In the genomic region with DNA sequence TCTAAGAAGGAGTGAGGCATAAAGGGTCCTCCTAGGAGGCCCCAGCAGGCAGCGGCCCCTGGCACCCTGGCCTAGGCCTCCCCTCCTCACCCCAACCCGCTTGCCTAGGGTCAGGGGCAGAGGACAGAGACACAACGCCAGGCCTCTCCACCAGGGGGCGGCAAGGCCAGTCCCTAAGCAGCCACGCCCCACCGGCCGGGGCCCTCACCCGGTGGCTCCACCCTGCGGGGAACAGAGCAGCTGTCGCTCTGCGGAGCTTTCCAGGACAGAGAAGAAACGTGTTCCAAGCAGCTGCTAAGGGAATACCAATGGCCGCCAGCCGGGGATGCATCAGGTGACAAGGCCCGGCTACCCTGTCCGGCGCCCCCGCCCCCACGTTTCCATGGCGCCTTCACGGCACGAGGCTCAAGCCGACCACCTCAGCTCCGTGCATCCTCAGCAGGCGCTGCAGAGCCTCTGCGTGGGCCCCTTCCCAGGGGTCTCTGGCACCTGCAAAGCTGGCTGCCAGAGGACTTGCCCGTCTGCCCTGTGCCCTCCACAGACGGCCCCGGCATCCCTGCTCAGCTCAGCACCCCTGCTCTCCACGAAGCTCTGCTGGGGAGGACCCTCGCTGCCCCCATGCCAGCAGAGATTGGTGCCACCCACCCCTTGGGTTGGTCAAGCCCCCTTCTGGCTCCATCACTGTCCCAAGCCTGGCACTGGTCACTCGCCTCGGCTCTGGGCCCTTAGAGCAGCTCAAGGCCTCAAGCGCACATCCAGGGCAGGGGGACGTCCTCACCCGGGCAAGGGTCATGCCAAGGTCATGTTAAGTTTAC, we compare ENCODE assay signal across 8 cellular contexts. TPM values are rescaled to one million over a fixed set of nuclear protein-coding genes. Genes with fewer than 3 reads are reported as not detected.
A peak's percentile ranks its signal among the peaks of the same experiment; 100 is the strongest.
DNase-seq lines count a peak whose midpoint lies in the region; ATAC-seq and TF ChIP-seq lines count a peak whose summit lies in the region.

No MANE protein-coding gene starts in this region.

- H3K27ac ChIP-seq in rectal smooth muscle tissue (ENCODE audit: low read depth, low read length), result no peak overlapping the region

- BruUV-seq in Caco-2 (replicated peaks; lab: Mats Ljungman, UMichigan), result no TSS peak

- H3K27me3 Mint-ChIP-seq in Caco-2 (ENCODE audit: insufficient read depth, unreplicated experiment) (no peaks in the 10 kb centered on the region), T-helper 17 cell (no peaks in the 10 kb centered on the region)

- H3K27me3 ChIP-seq in Caco-2 (replicated peaks; ENCODE audit: control insufficient read depth, insufficient read depth, low read length) (no peaks in the 10 kb centered on the region), rectal smooth muscle tissue (ENCODE audit: control insufficient read depth, insufficient read depth, low read length) (no peaks in the 10 kb centered on the region)

- peaks cover 15% of the 10 kb centered on the region; the same call in 1 of the 2 replicates for H3K4me1 ChIP-seq in Caco-2
- H3K4me1 ChIP-seq in rectal smooth muscle tissue (ENCODE audit: control insufficient read depth, insufficient read depth, low read length), result peaks cover 24% of the 10 kb centered on the region

- peak; percentile 80 to 86 for TF ChIP-seq CTCF in Caco-2 (IDR thresholded peaks at IDR 0.05; ENCODE audit: insufficient read depth in 1 of 2, low read depth in 1 of 2, low read length in 1 of 2, severe bottlenecking in 1 of 2, unreplicated experiment in 1 of 2)

- intact Hi-C loops in Caco-2 (cut with micrococcal nuclease; ENCODE audit: unreplicated experiment), result no loop called here
- intact Hi-C loops in left ventricle myocardium superior (cut with micrococcal nuclease), result no loop called here

- H3K27ac Mint-ChIP-seq in Caco-2 (ENCODE audit: unreplicated experiment) (no peak overlapping the region), T-helper 17 cell (no peak overlapping the region)

- H3K9me3 Mint-ChIP-seq in Caco-2 (ENCODE audit: unreplicated experiment), result no peaks in the 10 kb centered on the region

- H3K4me1 Mint-ChIP-seq in Caco-2 (ENCODE audit: low read depth, unreplicated experiment) (peaks cover 5% of the 10 kb centered on the region), T-helper 17 cell (peaks cover 22% of the 10 kb centered on the region)

- CTCF ChIA-PET in Caco-2 (lab: Charles Lee), result interaction anchor here (0.7 to 1.3 kb wide), 3 partner anchors 10 to 137 kb away, joined by 3 to 5 read pairs (median 4); no protein-coding TSS in a partner anchor

- H3K36me3 Mint-ChIP-seq in Caco-2 (ENCODE audit: insufficient read depth, unreplicated experiment) (peaks cover 56% of the 10 kb centered on the region), T-helper 17 cell (ENCODE audit: low read depth) (no peaks in the 10 kb centered on the region)

- no peak overlapping the region for H3K9ac ChIP-seq in rectal smooth muscle tissue (ENCODE audit: low read length)

- no peak overlapping the region for H3K4me3 ChIP-seq in Caco-2 (ENCODE audit: low read depth, low read length)
- H3K4me3 ChIP-seq in rectal smooth muscle tissue (ENCODE audit: low read length), result peak overlapping the region; percentile 33

- no peak overlapping the region for H3K4me3 Mint-ChIP-seq in Caco-2 (ENCODE audit: unreplicated experiment)
- H3K4me3 Mint-ChIP-seq in T-helper 17 cell, result no peak overlapping the region

- ATAC-seq in T-helper 17 cell (peak; percentile 98), left ventricle myocardium superior (peak; percentile 88), GM21528 (IDR thresholded peaks at IDR 0.05; ENCODE audit: low FRiP score, unreplicated experiment) (no peak)

- DNase-seq in Caco-2 (peak; percentile 79 to 86), HCEC 1CT (peak; percentile 86), NCI-H146 (lab: John Stamatoyannopoulos, UW) (peak; percentile 97), T-helper 17 cell (peak; percentile 75 to 89 (median 78)), amniotic stem cell (lab: John Stamatoyannopoulos, UW) (peak; percentile 34), left ventricle myocardium superior (peak; percentile 95)

- POLR2A ChIA-PET in Caco-2 (lab: Charles Lee), result interaction anchor here (0.5 kb wide), 1 partner anchor 39 kb away, joined by 5 read pairs; the partner anchor contains the start of gene RPS2

- H3K36me3 ChIP-seq in Caco-2 (ENCODE audit: control insufficient read depth, insufficient read depth, low read length), result peaks cover 2% of the 10 kb centered on the region
- H3K36me3 ChIP-seq in rectal smooth muscle tissue (ENCODE audit: control insufficient read depth, insufficient read depth, low read length), result peaks cover 29% of the 10 kb centered on the region

- no peaks in the 10 kb centered on the region for H3K9me3 ChIP-seq in Caco-2
- H3K9me3 ChIP-seq in T-helper 17 cell (ENCODE audit: control insufficient read depth, low read length, poor library complexity, severe bottlenecking), result no peaks in the 10 kb centered on the region

RNA-seq across cellular contexts. Expression of gene ZNF598, which starts 5.6 kb away (rescaled TPM):
- total RNA-seq in Caco-2 (2022) (43.7 and 50.4 TPM in 2 replicates), T-helper 17 cell (10 to 100 TPM; 45.2 to 46.7 TPM), left ventricle myocardium superior (16.0 TPM)

RNA-seq across cellular contexts. Expression of gene SYNGR3, which starts 14.3 kb away (rescaled TPM):
- total RNA-seq in Caco-2 (2022) (2.9 and 3.3 TPM in 2 replicates), T-helper 17 cell (1 to 10 TPM; 7.3 to 8.1 TPM), left ventricle myocardium superior (1.0 TPM)

RNA-seq across cellular contexts. Expression of gene NPW, which starts 15.6 kb away (rescaled TPM):
- total RNA-seq in Caco-2 (2022), result 6.1 and 8.8 TPM in 2 replicates
- 1 to 10 TPM in 1 of 2 donors, not detected in 1; 2.0 TPM for total RNA-seq in T-helper 17 cell
- not detected for total RNA-seq in left ventricle myocardium superior

RNA-seq across cellular contexts. Expression of gene GFER, which starts 20.0 kb away (rescaled TPM):
- total RNA-seq in Caco-2 (2022), result 57.3 and 57.4 TPM in 2 replicates
- 10 to 100 TPM; 16.2 to 22.1 TPM for total RNA-seq in T-helper 17 cell
- total RNA-seq in left ventricle myocardium superior, result 32.2 TPM

RNA-seq across cellular contexts. Expression of gene NHERF2, which starts 22.7 kb away (rescaled TPM):
- total RNA-seq in Caco-2 (2022) (21.8 and 26.6 TPM in 2 replicates), T-helper 17 cell (1 to 10 TPM; 2.2 to 3.9 TPM), left ventricle myocardium superior (235 TPM)

Comparison
In these comparisons a context has a peak if more than half of its experiments do, and no peak if none do; other contexts are left out.
1. DNase-seq: peak in every context shown above with its lines; median percentile 97 in NCI-H146; 95 in left ventricle myocardium superior; 86 in HCEC 1CT; 82 in Caco-2; 78 in T-helper 17 cell; 34 in amniotic stem cell.